Comparison of ENCODE assay signal across 24 cellular contexts in genomic region chr2:208172125-208172524, GRCh38. TPM values are rescaled to one million over a fixed set of nuclear protein-coding genes. Genes with fewer than 3 reads are reported as not detected.
DNase-seq lines count a peak whose midpoint lies in the region; ATAC-seq and TF ChIP-seq lines count a peak whose summit lies in the region.
"Had no signal": no experiment of that assay in that cellular context is flagged by ENCODE, and none has a peak within 500 bp of the region (broad histone marks: within the 10 kb centered on the region; RNA-seq: fewer than 3 reads in every experiment).

No MANE protein-coding gene starts in this region.

- no peaks in the 10 kb centered on the region for H3K79me2 ChIP-seq in mammary epithelial cell (ENCODE audit: insufficient read depth, low read length)

- DNase-seq in mammary epithelial cell (no peak), MCF 10A (ENCODE audit: unreplicated experiment) (no peak), SK-MEL-5 (ENCODE audit: low read depth, low spot score) (peak; percentile 87), left ventricle myocardium superior (no peak), upper lobe of right lung (no peak), superior temporal gyrus (ENCODE audit: extremely low spot score) (no peak)
- DNase-seq: activated CD8-positive, alpha-beta memory T cell treated with anti-CD3 and anti-CD28 coated beads for 24 hours; activated naive CD8-positive, alpha-beta T cell treated with anti-CD3 and anti-CD28 coated beads for 36 hours; BE2C; naive thymus-derived CD8-positive, alpha-beta T cell; NCI-H1436 treated with DMSO at 0.1 percent for 48 hours; NCI-H2227 treated with DMSO at 0.1 percent for 48 hours; RPMI8226; spleen; stimulated activated CD8-positive, alpha-beta memory T cell treated with anti-CD3 and anti-CD28 coated beads, Interleukin-4, amount 100 ng/mL, for 48 hours; T-cell had no signal

- H3K4me3 Mint-ChIP-seq in MCF 10A (ENCODE audit: unreplicated experiment), result no peak overlapping the region
- H3K4me3 Mint-ChIP-seq: activated naive CD8-positive, alpha-beta T cell treated with anti-CD3 and anti-CD28 coated beads for 36 hours; activated T-helper 1 cell treated with anti-CD3 and anti-CD28 coated beads, Interleukin-12 subunit alpha, Interleukin-12 subunit beta, Interleukin-2, Interleukin-4 antibody, amounts not matched to agents 30 ng/mL and 10 ng/mL and 1 ng/mL, durations not matched to agents 14 hours and 24 hours and 36 hours; brain; naive thymus-derived CD8-positive, alpha-beta T cell; T-cell had no signal

- ATAC-seq in left ventricle myocardium superior (peak; percentile 68), upper lobe of right lung (peak; percentile 86), GM19395 (IDR thresholded peaks at IDR 0.05; ENCODE audit: unreplicated experiment) (no peak), HG03095 (IDR thresholded peaks at IDR 0.05; ENCODE audit: unreplicated experiment) (no peak)
- ATAC-seq: naive thymus-derived CD8-positive, alpha-beta T cell; T-cell had no signal

- CTCF ChIA-PET in mammary epithelial cell (lab: Charles Lee; ENCODE audit: low non-redundant PET) (interaction anchor here (0.6 kb wide), 1 partner anchor 82 kb away, joined by 6 read pairs; no protein-coding TSS in a partner anchor), MCF 10A (lab: Yijun Ruan, JAX) (interaction anchor here (0.5 to 1.6 kb wide), 5 partner anchors 21 to 157 kb away, joined by 3 to 6 read pairs (median 4); no protein-coding TSS in a partner anchor)

- WGBS in mammary epithelial cell (ENCODE audit: low coverage, missing lambda C conversion rate), result 13% methylated on average over 4 of the region's 4 CpGs

- no TSS peak for BruUV-seq in mammary epithelial cell (replicated peaks; lab: Mats Ljungman, UMichigan)
- no TSS peak for BruUV-seq in MCF 10A (replicated peaks; lab: Mats Ljungman, UMichigan)

- no peaks in the 10 kb centered on the region for H3K9me3 Mint-ChIP-seq in MCF 10A (ENCODE audit: unreplicated experiment)
- H3K9me3 Mint-ChIP-seq: activated naive CD8-positive, alpha-beta T cell treated with anti-CD3 and anti-CD28 coated beads for 36 hours; activated T-helper 1 cell treated with anti-CD3 and anti-CD28 coated beads, Interleukin-12 subunit alpha, Interleukin-12 subunit beta, Interleukin-2, Interleukin-4 antibody, amounts not matched to agents 30 ng/mL and 10 ng/mL and 1 ng/mL, durations not matched to agents 14 hours and 24 hours and 36 hours; brain; naive thymus-derived CD8-positive, alpha-beta T cell; T-cell had no signal

- no peaks in the 10 kb centered on the region for H3K4me1 Mint-ChIP-seq in MCF 10A (ENCODE audit: insufficient read depth, unreplicated experiment)

- intact Hi-C loops in mammary epithelial cell (cut with micrococcal nuclease) (no loop called here), MCF 10A (cut with micrococcal nuclease) (no loop called here), left ventricle myocardium superior (cut with micrococcal nuclease) (no loop called here), upper lobe of right lung (cut with DNase I) (no loop called here)

- no peak overlapping the region for H3K27ac Mint-ChIP-seq in MCF 10A (ENCODE audit: low read depth, unreplicated experiment)
- H3K27ac Mint-ChIP-seq: activated naive CD8-positive, alpha-beta T cell treated with anti-CD3 and anti-CD28 coated beads for 36 hours; activated T-helper 1 cell treated with anti-CD3 and anti-CD28 coated beads, Interleukin-12 subunit alpha, Interleukin-12 subunit beta, Interleukin-2, Interleukin-4 antibody, amounts not matched to agents 30 ng/mL and 10 ng/mL and 1 ng/mL, durations not matched to agents 14 hours and 24 hours and 36 hours; brain; T-cell had no signal

- no peaks in the 10 kb centered on the region for H3K36me3 Mint-ChIP-seq in MCF 10A (ENCODE audit: insufficient read depth, unreplicated experiment)
- H3K36me3 Mint-ChIP-seq: activated naive CD8-positive, alpha-beta T cell treated with anti-CD3 and anti-CD28 coated beads for 36 hours; naive thymus-derived CD8-positive, alpha-beta T cell; T-cell had no signal

- H3K27me3 ChIP-seq in mammary epithelial cell (ENCODE audit: insufficient read depth, low read length) (no peaks in the 10 kb centered on the region), upper lobe of right lung (no peaks in the 10 kb centered on the region)
- H3K27me3 ChIP-seq: BE2C had no signal

- H2AFZ ChIP-seq in mammary epithelial cell (ENCODE audit: low read depth, low read length), result peak overlapping the region; percentile 32

- H3K4me1 ChIP-seq in mammary epithelial cell (ENCODE audit: insufficient read depth, low read length) (no peaks in the 10 kb centered on the region), upper lobe of right lung (peaks cover 3% of the 10 kb centered on the region)
- H3K4me1 ChIP-seq: BE2C, HAP-1, prostate gland had no signal

- H3K4me2 ChIP-seq in mammary epithelial cell (ENCODE audit: insufficient read depth, low read depth, low read length), result no peak overlapping the region

- H3K27me3 Mint-ChIP-seq in MCF 10A (ENCODE audit: insufficient read depth, unreplicated experiment), result peaks cover 13% of the 10 kb centered on the region
- H3K27me3 Mint-ChIP-seq: brain had no signal

- no peak overlapping the region for H3K9ac ChIP-seq in mammary epithelial cell (ENCODE audit: insufficient read depth, low read length)

- H3K27ac ChIP-seq in mammary epithelial cell (ENCODE audit: insufficient read depth, low read depth, low read length) (no peak overlapping the region), upper lobe of right lung (no peak overlapping the region)
- H3K27ac ChIP-seq: 22Rv1, prostate gland had no signal

- no peaks in the 10 kb centered on the region for H3K9me3 ChIP-seq in mammary epithelial cell (replicated peaks; ENCODE audit: insufficient read depth, low read length)
- H3K9me3 ChIP-seq in upper lobe of right lung, result no peaks in the 10 kb centered on the region
- H3K9me3 ChIP-seq: BE2C, HAP-1, prostate gland, spleen had no signal

- POLR2A ChIA-PET in MCF 10A (lab: Yijun Ruan, JAX), result no interaction called here

- H3K4me3 ChIP-seq in mammary epithelial cell (replicated peaks in 1 of 3; ENCODE audit: insufficient read depth in 1 of 3, low read depth in 2 of 3, low read length in 3 of 3) (no peak overlapping the region), upper lobe of right lung (no peak overlapping the region)
- H3K4me3 ChIP-seq: HAP-1, prostate gland, spleen had no signal

- dilution Hi-C loops in mammary epithelial cell (cut with HindIII; ENCODE audit: low sequenced_read_pairs), result no loop called here

- TF ChIP-seq CTCF in mammary epithelial cell (conservative IDR thresholded peaks at IDR 0.05 in 1 of 2, IDR thresholded peaks at IDR 0.05 in 1 of 2; ENCODE audit: extremely low read depth in 1 of 2, insufficient read depth in 1 of 2, low read depth in 1 of 2, low read length in 2 of 2), result no peak
- no peak for TF ChIP-seq CTCF in MCF 10A (IDR thresholded peaks at IDR 0.05; ENCODE audit: unreplicated experiment)
- TF ChIP-seq CTCF in upper lobe of right lung (IDR thresholded peaks at IDR 0.05), result no peak

- H3K36me3 ChIP-seq in mammary epithelial cell (ENCODE audit: insufficient read depth, low read length) (no peaks in the 10 kb centered on the region), upper lobe of right lung (no peaks in the 10 kb centered on the region)
- H3K36me3 ChIP-seq: BE2C, HAP-1, prostate gland, spleen had no signal

- in situ Hi-C loops in mammary epithelial cell (cut with MboI; ENCODE audit: low sequenced_read_pairs in 2 of 2) (loop anchor here in 1 of 2 donors (10.0 kb wide), 1 partner anchor 83 kb away; the partner anchor contains the start of gene IDH1), SK-MEL-5 (cut with HindIII; ENCODE audit: low pct_unique_long_range_greater_than_20kb, low sequenced_read_pairs) (no loop called here)

- H4K20me1 ChIP-seq in mammary epithelial cell (ENCODE audit: insufficient read depth, low read length), result no peaks in the 10 kb centered on the region

RNA-seq across cellular contexts. Expression of gene CRYGA, which starts 8.7 kb away (rescaled TPM):
- total RNA-seq in mammary epithelial cell, result not detected
- not detected for polyA plus RNA-seq in mammary epithelial cell
- polyA minus RNA-seq in mammary epithelial cell, result not detected
- not detected in 2 replicates for total RNA-seq in MCF 10A (2022)
- total RNA-seq in SK-MEL-5 (2014; rRNA removed; shearing (Covaris generic)), result not detected in 2 replicates
- not detected in 2 replicates for polyA plus RNA-seq in SK-MEL-5 (2015; cell fraction: cytosol; rRNA removed)
- polyA plus RNA-seq in SK-MEL-5 (2015; cell fraction: nucleus; rRNA removed), result not detected in 2 replicates
- total RNA-seq in left ventricle myocardium superior, result not detected
- not detected for total RNA-seq in upper lobe of right lung
- total RNA-seq: activated naive CD8-positive, alpha-beta T cell treated with anti-CD3 and anti-CD28 coated beads for 36 hours; activated T-helper 1 cell treated with anti-CD3 and anti-CD28 coated beads, Interleukin-12 subunit alpha, Interleukin-12 subunit beta, Interleukin-2, Interleukin-4 antibody, amounts not matched to agents 30 ng/mL and 10 ng/mL and 1 ng/mL, durations not matched to agents 14 hours and 24 hours and 36 hours; lung microvascular endothelial cell; naive thymus-derived CD8-positive, alpha-beta T cell; prostate gland; spleen; T-cell had no signal
- polyA plus RNA-seq: naive thymus-derived CD8-positive, alpha-beta T cell; spleen had no signal

RNA-seq across cellular contexts. Expression of gene C2orf80, which starts 17.7 kb away (rescaled TPM):
- total RNA-seq in mammary epithelial cell, result not detected
- not detected for polyA plus RNA-seq in mammary epithelial cell
- polyA minus RNA-seq in mammary epithelial cell, result not detected
- total RNA-seq in MCF 10A (2022), result not detected in 2 replicates
- 0.32 and 0.45 TPM in 2 replicates for total RNA-seq in SK-MEL-5 (2014; rRNA removed; shearing (Covaris generic))
- polyA plus RNA-seq in SK-MEL-5 (2015; cell fraction: cytosol; rRNA removed), result not detected in 2 replicates
- 1.1 TPM in 1 of 2 replicates, not detected in the other for polyA plus RNA-seq in SK-MEL-5 (2015; cell fraction: nucleus; rRNA removed)
- not detected for total RNA-seq in left ventricle myocardium superior
- not detected for total RNA-seq in upper lobe of right lung
- total RNA-seq: activated naive CD8-positive, alpha-beta T cell treated with anti-CD3 and anti-CD28 coated beads for 36 hours; activated T-helper 1 cell treated with anti-CD3 and anti-CD28 coated beads, Interleukin-12 subunit alpha, Interleukin-12 subunit beta, Interleukin-2, Interleukin-4 antibody, amounts not matched to agents 30 ng/mL and 10 ng/mL and 1 ng/mL, durations not matched to agents 14 hours and 24 hours and 36 hours; lung microvascular endothelial cell; naive thymus-derived CD8-positive, alpha-beta T cell; prostate gland; spleen; T-cell had no signal
- polyA plus RNA-seq: naive thymus-derived CD8-positive, alpha-beta T cell; spleen had no signal

RNA-seq across cellular contexts. Expression of gene CRYGB, which starts 26.2 kb away (rescaled TPM):
- not detected for total RNA-seq in mammary epithelial cell
- not detected for polyA plus RNA-seq in mammary epithelial cell
- polyA minus RNA-seq in mammary epithelial cell, result not detected
- total RNA-seq in MCF 10A (2022), result not detected in 2 replicates
- not detected in 2 replicates for total RNA-seq in SK-MEL-5 (2014; rRNA removed; shearing (Covaris generic))
- polyA plus RNA-seq in SK-MEL-5 (2015; cell fraction: cytosol; rRNA removed), result not detected in 2 replicates
- polyA plus RNA-seq in SK-MEL-5 (2015; cell fraction: nucleus; rRNA removed), result not detected in 2 replicates
- total RNA-seq in left ventricle myocardium superior, result not detected
- total RNA-seq in upper lobe of right lung, result not detected
- total RNA-seq: activated naive CD8-positive, alpha-beta T cell treated with anti-CD3 and anti-CD28 coated beads for 36 hours; activated T-helper 1 cell treated with anti-CD3 and anti-CD28 coated beads, Interleukin-12 subunit alpha, Interleukin-12 subunit beta, Interleukin-2, Interleukin-4 antibody, amounts not matched to agents 30 ng/mL and 10 ng/mL and 1 ng/mL, durations not matched to agents 14 hours and 24 hours and 36 hours; lung microvascular endothelial cell; naive thymus-derived CD8-positive, alpha-beta T cell; prostate gland; spleen; T-cell had no signal
- polyA plus RNA-seq: naive thymus-derived CD8-positive, alpha-beta T cell; spleen had no signal

RNA-seq across cellular contexts. Expression of gene CRYGC, which starts 42.5 kb away (rescaled TPM):
- total RNA-seq in mammary epithelial cell (under 1 TPM in 1 of 2 donors, not detected in 1; 0.52 TPM), MCF 10A (2022) (not detected in 2 replicates), left ventricle myocardium superior (not detected), upper lobe of right lung (not detected)
- polyA plus RNA-seq in mammary epithelial cell, result 0.23 TPM
- not detected for polyA minus RNA-seq in mammary epithelial cell
- total RNA-seq in SK-MEL-5 (2014; rRNA removed; shearing (Covaris generic)), result not detected in 2 replicates
- polyA plus RNA-seq in SK-MEL-5 (2015; cell fraction: cytosol; rRNA removed), result not detected in 2 replicates
- polyA plus RNA-seq in SK-MEL-5 (2015; cell fraction: nucleus; rRNA removed), result not detected in 2 replicates
- total RNA-seq: activated naive CD8-positive, alpha-beta T cell treated with anti-CD3 and anti-CD28 coated beads for 36 hours; activated T-helper 1 cell treated with anti-CD3 and anti-CD28 coated beads, Interleukin-12 subunit alpha, Interleukin-12 subunit beta, Interleukin-2, Interleukin-4 antibody, amounts not matched to agents 30 ng/mL and 10 ng/mL and 1 ng/mL, durations not matched to agents 14 hours and 24 hours and 36 hours; lung microvascular endothelial cell; naive thymus-derived CD8-positive, alpha-beta T cell; spleen; T-cell had no signal
- polyA plus RNA-seq: naive thymus-derived CD8-positive, alpha-beta T cell; spleen had no signal

RNA-seq across cellular contexts. Expression of gene CRYGD, which starts 47.8 kb away (rescaled TPM):
- total RNA-seq in mammary epithelial cell (not detected), MCF 10A (2022) (not detected in 2 replicates), left ventricle myocardium superior (not detected), upper lobe of right lung (not detected)
- not detected for polyA plus RNA-seq in mammary epithelial cell
- polyA minus RNA-seq in mammary epithelial cell, result not detected
- not detected in 2 replicates for total RNA-seq in SK-MEL-5 (2014; rRNA removed; shearing (Covaris generic))
- polyA plus RNA-seq in SK-MEL-5 (2015; cell fraction: cytosol; rRNA removed), result not detected in 2 replicates
- not detected in 2 replicates for polyA plus RNA-seq in SK-MEL-5 (2015; cell fraction: nucleus; rRNA removed)
- total RNA-seq: activated naive CD8-positive, alpha-beta T cell treated with anti-CD3 and anti-CD28 coated beads for 36 hours; activated T-helper 1 cell treated with anti-CD3 and anti-CD28 coated beads, Interleukin-12 subunit alpha, Interleukin-12 subunit beta, Interleukin-2, Interleukin-4 antibody, amounts not matched to agents 30 ng/mL and 10 ng/mL and 1 ng/mL, durations not matched to agents 14 hours and 24 hours and 36 hours; lung microvascular endothelial cell; naive thymus-derived CD8-positive, alpha-beta T cell; prostate gland; spleen; T-cell had no signal
- polyA plus RNA-seq: naive thymus-derived CD8-positive, alpha-beta T cell; spleen had no signal

Comparison
In these comparisons a context has a peak if more than half of its experiments do, and no peak if none do; other contexts are left out.
1. ATAC-seq: peak in left ventricle myocardium superior (single experiment) and upper lobe of right lung (single experiment); none in GM19395 (single experiment) and HG03095 (single experiment).